ENCODE assay signal across 2 cellular contexts in genomic region chr1:205472737-205473565, GRCh38.
TF ChIP-seq lines count a peak whose summit lies in the region.

No MANE protein-coding gene starts in this region.

TF ChIP-seq in GM23338, 12 proteins besides CTCF, POLR2A, EP300 and RAD21:
- TF ChIP-seq NANOG (IDR thresholded peaks at IDR 0.05; ENCODE audit: borderline replicate concordance) (no peak), JUNB (IDR thresholded peaks at IDR 0.05; ENCODE audit: unreplicated experiment) (no peak), STAT1 (IDR thresholded peaks at IDR 0.05; ENCODE audit: unreplicated experiment) (no peak)

TF ChIP-seq in SK-N-SH, 30 proteins besides CTCF, POLR2A, EP300 and RAD21:
- TF ChIP-seq SIN3A (IDR thresholded peaks at IDR 0.05; ENCODE audit: borderline replicate concordance, low read depth, low read length) (no peak), PBX3 (IDR thresholded peaks at IDR 0.05) (peak; percentile 42; the same call in 1 of the 2 replicates)
